ENCODE assay signal across 28 cellular contexts in the genomic region with DNA sequence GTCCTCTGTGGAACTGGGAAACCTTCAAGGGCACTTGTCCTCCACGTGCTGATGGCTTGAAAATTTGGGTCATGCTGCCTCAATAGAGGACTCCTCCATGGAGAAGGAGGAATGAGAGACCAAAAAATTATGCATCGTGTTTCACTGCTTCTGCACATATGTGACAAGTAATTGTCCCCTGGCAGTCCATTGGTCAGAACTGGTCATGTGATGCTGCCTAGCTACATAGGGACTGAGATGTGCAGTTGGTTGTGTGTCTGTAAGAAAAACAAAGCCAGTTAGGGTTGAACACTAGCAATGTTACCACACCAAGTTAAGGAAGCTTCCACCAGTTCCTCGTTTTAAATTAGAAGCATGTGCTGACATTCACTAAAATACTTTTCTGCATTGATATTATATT.
"Had no signal": no experiment of that assay in that cellular context is flagged by ENCODE, and none has a peak within 500 bp of the region (broad histone marks: within the 10 kb centered on the region; RNA-seq: fewer than 3 reads in every experiment).

No MANE protein-coding gene starts in this region.

- H3K4me3 ChIP-seq: ascending aorta, body of pancreas, coronary artery had no signal

- H3K9me3 Mint-ChIP-seq: activated naive CD4-positive, alpha-beta T cell treated with anti-CD3 and anti-CD28 coated beads, Interleukin-2, amount 50 U/mL, for 72 hours; activated naive CD8-positive, alpha-beta T cell treated with anti-CD3 and anti-CD28 coated beads, Interleukin-2, amount 50 U/mL, for 24 hours; activated T-cell treated with anti-CD3 and anti-CD28 coated beads, Interleukin-2, amount 50 U/mL, for 24 hours; T-helper 1 cell treated with Interleukin-12 subunit alpha and Interleukin-12 subunit beta and Interleukin-4 antibody, amounts not matched to agents 30 μg/mL and 1 μg/mL, for 36 hours had no signal

- DNase-seq: activated CD4-positive, alpha-beta T cell treated with anti-CD3 and anti-CD28 coated beads for 48 hours; activated CD4-positive, alpha-beta T cell treated with anti-CD3 and anti-CD28 coated beads, Interleukin-2, amount 50 U/mL, for 4 hours; activated CD4-positive, CD25-positive, alpha-beta regulatory T cell treated with anti-CD3 and anti-CD28 coated beads, Interleukin-2, amount 50 U/mL, for 72 hours; activated CD8-positive, alpha-beta memory T cell treated with anti-CD3 and anti-CD28 coated beads, Interleukin-2, amount 10 ng/mL, durations not matched to agents 7 days and 5 days; activated effector memory CD4-positive, alpha-beta T cell treated with anti-CD3 and anti-CD28 coated beads, Interleukin-2, amount 50 U/mL, for 16 hours; activated naive CD4-positive, alpha-beta T cell treated with Interleukin-2 at 50 U/mL for 16 hours; activated naive CD8-positive, alpha-beta T cell treated with anti-CD3 and anti-CD28 coated beads, Interleukin-2, amount 50 U/mL, for 24 hours; activated T-cell treated with anti-CD3 and anti-CD28 coated beads, Interleukin-2, amount 50 U/mL, for 24 hours; amniotic stem cell; body of pancreas; central memory CD4-positive, alpha-beta T cell; Karpas-422; NCI-H1092; NCI-H1417; NCI-H2029; NCI-H2107; NCI-H446; NCI-H524 treated with DMSO at 0.1 percent for 48 hours; NCI-H748 treated with DMSO at 0.1 percent for 48 hours; OCI-M1; RPMI8226 had no signal

- H3K4me1 ChIP-seq: body of pancreas had no signal

- H3K4me3 Mint-ChIP-seq: activated CD8-positive, alpha-beta memory T cell treated with anti-CD3 and anti-CD28 coated beads, Interleukin-2, amount 10 ng/mL, durations not matched to agents 7 days and 5 days; activated naive CD8-positive, alpha-beta T cell treated with anti-CD3 and anti-CD28 coated beads, Interleukin-2, amount 50 U/mL, for 24 hours; activated T-cell treated with anti-CD3 and anti-CD28 coated beads, Interleukin-2, amount 50 U/mL, for 24 hours; T-helper 1 cell treated with Interleukin-12 subunit alpha and Interleukin-12 subunit beta and Interleukin-4 antibody, amounts not matched to agents 30 μg/mL and 1 μg/mL, for 36 hours had no signal

- FAIRE-seq: bronchial epithelial cell had no signal

- H3K27me3 Mint-ChIP-seq: activated CD8-positive, alpha-beta memory T cell treated with anti-CD3 and anti-CD28 coated beads, Interleukin-2, amount 10 ng/mL, durations not matched to agents 7 days and 5 days; activated naive CD8-positive, alpha-beta T cell treated with anti-CD3 and anti-CD28 coated beads, Interleukin-2, amount 50 U/mL, for 24 hours; activated T-cell treated with anti-CD3 and anti-CD28 coated beads, Interleukin-2, amount 50 U/mL, for 24 hours had no signal

- H3K36me3 Mint-ChIP-seq: activated CD8-positive, alpha-beta memory T cell treated with anti-CD3 and anti-CD28 coated beads, Interleukin-2, amount 10 ng/mL, durations not matched to agents 7 days and 5 days; activated naive CD4-positive, alpha-beta T cell treated with anti-CD3 and anti-CD28 coated beads, Interleukin-2, amount 50 U/mL, for 72 hours had no signal

- H3K27ac ChIP-seq: ascending aorta, body of pancreas, coronary artery had no signal

- ATAC-seq: activated CD8-positive, alpha-beta memory T cell treated with anti-CD3 and anti-CD28 coated beads, Interleukin-2, amount 10 ng/mL, durations not matched to agents 7 days and 5 days; activated naive CD4-positive, alpha-beta T cell treated with anti-CD3 and anti-CD28 coated beads, Interleukin-2, amount 50 U/mL, for 72 hours; activated naive CD8-positive, alpha-beta T cell treated with anti-CD3 and anti-CD28 coated beads, Interleukin-2, amount 50 U/mL, for 24 hours; body of pancreas; Panc1; Right ventricle myocardium inferior had no signal

- H3K4me1 Mint-ChIP-seq: activated CD8-positive, alpha-beta memory T cell treated with anti-CD3 and anti-CD28 coated beads, Interleukin-2, amount 10 ng/mL, durations not matched to agents 7 days and 5 days; activated naive CD8-positive, alpha-beta T cell treated with anti-CD3 and anti-CD28 coated beads, Interleukin-2, amount 50 U/mL, for 24 hours had no signal

- H3K36me3 ChIP-seq: ascending aorta had no signal

- H3K27ac Mint-ChIP-seq: activated CD8-positive, alpha-beta memory T cell treated with anti-CD3 and anti-CD28 coated beads, Interleukin-2, amount 10 ng/mL, durations not matched to agents 7 days and 5 days; activated naive CD4-positive, alpha-beta T cell treated with anti-CD3 and anti-CD28 coated beads, Interleukin-2, amount 50 U/mL, for 72 hours; activated naive CD8-positive, alpha-beta T cell treated with anti-CD3 and anti-CD28 coated beads, Interleukin-2, amount 50 U/mL, for 24 hours; activated T-cell treated with anti-CD3 and anti-CD28 coated beads, Interleukin-2, amount 50 U/mL, for 24 hours; T-helper 1 cell treated with Interleukin-12 subunit alpha and Interleukin-12 subunit beta and Interleukin-4 antibody, amounts not matched to agents 30 μg/mL and 1 μg/mL, for 36 hours had no signal

- H3K27me3 ChIP-seq: ascending aorta, body of pancreas had no signal

- H3K9me3 ChIP-seq: ascending aorta, body of pancreas had no signal
